In genomic region chr2:40352321-40353099, GRCh38 we compare ENCODE assay signal across 13 cellular contexts.
A peak's percentile ranks its signal among the peaks of the same experiment; 100 is the strongest.
DNase-seq lines count a peak whose midpoint lies in the region; ATAC-seq and TF ChIP-seq lines count a peak whose summit lies in the region.
"Had no signal": no experiment of that assay in that cellular context is flagged by ENCODE, and none has a peak within 500 bp of the region (broad histone marks: within the 10 kb centered on the region; RNA-seq: fewer than 3 reads in every experiment).

No MANE protein-coding gene starts in this region.

- intact Hi-C loops in left lung (cut with DNase I) (no loop called here), transverse colon (cut with DNase I; ENCODE audit: low total_unique reads) (no loop called here)

- in situ Hi-C loops in transverse colon (cut with MboI; ENCODE audit: low pct_ligation_motif_present in 1 of 4, low pct_unique_long_range_greater_than_20kb in 1 of 4, low sequenced_read_pairs in 3 of 4) = no loop called here

- H3K27me3 ChIP-seq in left lung (no peaks in the 10 kb centered on the region), transverse colon (no peaks in the 10 kb centered on the region)

- TF ChIP-seq POLR2A in transverse colon (IDR thresholded peaks at IDR 0.05) = no peak

- peak; percentile 11 for DNase-seq in HT1080 (ENCODE audit: low read depth)
- DNase-seq in coronary artery (ENCODE audit: low spot score) = no peak
- DNase-seq in left lung = no peak
- no peak for DNase-seq in transverse colon
- no peak for DNase-seq in activated CD4-positive, alpha-beta T cell treated with anti-CD3 and anti-CD28 coated beads, Interleukin-2, amount 10 ng/mL, durations not matched to agents 7 days and 5 days
- DNase-seq in NCI-H1417 (lab: John Stamatoyannopoulos, UW) = no peak
- DNase-seq: activated CD4-positive, alpha-beta T cell treated with anti-CD3 and anti-CD28 coated beads, Interleukin-2, amount 10 ng/mL, durations not matched to agents 24 days and 14 days; CD4-positive, CD25-positive, alpha-beta regulatory T cell; occipital lobe; T-helper 1 cell had no signal

- no peaks in the 10 kb centered on the region for H3K27me3 Mint-ChIP-seq in activated CD4-positive, alpha-beta T cell treated with anti-CD3 and anti-CD28 coated beads, Interleukin-2, amount 10 ng/mL, durations not matched to agents 7 days and 5 days
- H3K27me3 Mint-ChIP-seq: CD4-positive, CD25-positive, alpha-beta regulatory T cell; memory B cell had no signal

- H3K4me1 ChIP-seq in left lung (peaks cover 0 to 24% of the 10 kb centered on the region in 2 donors), transverse colon (peaks cover 0 to 8% (median 0%) of the 10 kb centered on the region in 4 donors)

- no peaks in the 10 kb centered on the region for H3K9me3 Mint-ChIP-seq in activated CD4-positive, alpha-beta T cell treated with anti-CD3 and anti-CD28 coated beads, Interleukin-2, amount 10 ng/mL, durations not matched to agents 7 days and 5 days
- H3K9me3 Mint-ChIP-seq: activated CD4-positive, alpha-beta T cell treated with anti-CD3 and anti-CD28 coated beads, Interleukin-2, amount 10 ng/mL, durations not matched to agents 24 days and 14 days; activated T-helper 1 cell treated with anti-CD3 and anti-CD28 coated beads, Interleukin-12 subunit alpha, Interleukin-12 subunit beta, Interleukin-2, Interleukin-4 antibody, amounts not matched to agents 30 ng/mL and 10 ng/mL and 1 ng/mL, durations not matched to agents 14 hours and 24 hours and 36 hours; memory B cell had no signal

- 55 to 75% methylated on average over 8 to 9 of the region's 9 CpGs for WGBS in transverse colon (ENCODE audit: low coverage in 1 of 2), 2 donors

- CTCF ChIA-PET in activated CD4-positive, alpha-beta T cell treated with anti-CD3 and anti-CD28 coated beads, Interleukin-2, amount 10 ng/mL, durations not matched to agents 7 days and 5 days (lab: Charles Lee) = no interaction called here

- H3K27ac ChIP-seq in coronary artery (peak overlapping the region; percentile 16 to 78), left lung (peak overlapping the region; percentile 25 to 60), transverse colon (peak overlapping the region; percentile 22 to 70 (median 50))

- no peaks in the 10 kb centered on the region for H3K4me1 Mint-ChIP-seq in activated CD4-positive, alpha-beta T cell treated with anti-CD3 and anti-CD28 coated beads, Interleukin-2, amount 10 ng/mL, durations not matched to agents 7 days and 5 days
- H3K4me1 Mint-ChIP-seq: activated CD4-positive, alpha-beta T cell treated with anti-CD3 and anti-CD28 coated beads, Interleukin-2, amount 10 ng/mL, durations not matched to agents 24 days and 14 days; CD4-positive, CD25-positive, alpha-beta regulatory T cell; memory B cell had no signal

- no peaks in the 10 kb centered on the region for H3K9me3 ChIP-seq in left lung
- no peaks in the 10 kb centered on the region for H3K9me3 ChIP-seq in transverse colon

- TF ChIP-seq CTCF in coronary artery (IDR thresholded peaks at IDR 0.05) = no peak
- TF ChIP-seq CTCF in left lung (IDR thresholded peaks at IDR 0.05) = no peak
- TF ChIP-seq CTCF in transverse colon (IDR thresholded peaks at IDR 0.05) = no peak

- H3K36me3 ChIP-seq in left lung (no peaks in the 10 kb centered on the region), transverse colon (no peaks in the 10 kb centered on the region)

- H3K36me3 Mint-ChIP-seq in activated CD4-positive, alpha-beta T cell treated with anti-CD3 and anti-CD28 coated beads, Interleukin-2, amount 10 ng/mL, durations not matched to agents 7 days and 5 days (ENCODE audit: low read depth) = no peaks in the 10 kb centered on the region
- H3K36me3 Mint-ChIP-seq: CD4-positive, CD25-positive, alpha-beta regulatory T cell; memory B cell had no signal

- TF ChIP-seq EP300 in transverse colon (IDR thresholded peaks at IDR 0.05; ENCODE audit: low read depth) = no peak

- H3K27ac Mint-ChIP-seq in activated CD4-positive, alpha-beta T cell treated with anti-CD3 and anti-CD28 coated beads, Interleukin-2, amount 10 ng/mL, durations not matched to agents 7 days and 5 days = no peak overlapping the region
- H3K27ac Mint-ChIP-seq: activated CD4-positive, alpha-beta T cell treated with anti-CD3 and anti-CD28 coated beads, Interleukin-2, amount 10 ng/mL, durations not matched to agents 24 days and 14 days; activated T-helper 1 cell treated with anti-CD3 and anti-CD28 coated beads, Interleukin-12 subunit alpha, Interleukin-12 subunit beta, Interleukin-2, Interleukin-4 antibody, amounts not matched to agents 30 ng/mL and 10 ng/mL and 1 ng/mL, durations not matched to agents 14 hours and 24 hours and 36 hours; CD4-positive, CD25-positive, alpha-beta regulatory T cell; memory B cell had no signal

- no peak overlapping the region for H3K4me3 Mint-ChIP-seq in activated CD4-positive, alpha-beta T cell treated with anti-CD3 and anti-CD28 coated beads, Interleukin-2, amount 10 ng/mL, durations not matched to agents 7 days and 5 days
- H3K4me3 Mint-ChIP-seq: activated CD4-positive, alpha-beta T cell treated with anti-CD3 and anti-CD28 coated beads, Interleukin-2, amount 10 ng/mL, durations not matched to agents 24 days and 14 days; activated T-helper 1 cell treated with anti-CD3 and anti-CD28 coated beads, Interleukin-12 subunit alpha, Interleukin-12 subunit beta, Interleukin-2, Interleukin-4 antibody, amounts not matched to agents 30 ng/mL and 10 ng/mL and 1 ng/mL, durations not matched to agents 14 hours and 24 hours and 36 hours; CD4-positive, CD25-positive, alpha-beta regulatory T cell; memory B cell had no signal

- POLR2A ChIA-PET in activated CD4-positive, alpha-beta T cell treated with anti-CD3 and anti-CD28 coated beads, Interleukin-2, amount 10 ng/mL, durations not matched to agents 7 days and 5 days (lab: Charles Lee) = no interaction called here

- ATAC-seq in left lung (peak; percentile 32), HG02571 (IDR thresholded peaks at IDR 0.05; ENCODE audit: unreplicated experiment) (no peak)

- H3K4me3 ChIP-seq in coronary artery (no peak overlapping the region), left lung (no peak overlapping the region), transverse colon (no peak overlapping the region)
